In the genomic region with DNA sequence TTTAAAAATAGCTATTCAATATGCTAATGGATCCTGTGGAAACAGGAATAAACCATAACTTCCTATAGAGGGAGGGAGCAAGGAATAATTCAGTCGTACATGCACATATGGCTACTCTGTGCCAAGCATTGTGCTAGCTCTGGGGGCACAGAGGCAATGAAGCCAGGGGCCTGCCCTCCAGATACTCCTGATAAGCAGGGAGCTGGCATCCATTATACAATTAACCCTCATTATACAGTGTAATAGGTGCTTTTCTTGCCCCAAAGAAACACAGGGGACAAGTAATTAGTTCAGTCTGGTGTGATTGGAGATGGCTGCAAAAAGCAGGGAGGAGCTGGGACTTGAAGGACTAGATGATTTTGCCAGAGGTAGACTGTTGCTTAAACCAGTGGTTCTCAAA, we compare ENCODE assay signal across 26 cellular contexts.
"Had no signal": no experiment of that assay in that cellular context is flagged by ENCODE, and none has a peak within 500 bp of the region (broad histone marks: within the 10 kb centered on the region; RNA-seq: fewer than 3 reads in every experiment).

No MANE protein-coding gene starts in this region.

- H3K27ac ChIP-seq: esophagus squamous epithelium, neural progenitor cell, psoas muscle, right lobe of liver, stomach, thyroid gland, vagina had no signal

- FAIRE-seq: endometrium, islet of Langerhans, small intestine had no signal

- ATAC-seq: effector memory CD8-positive, alpha-beta T cell; heart right ventricle; left colon; mucosa of descending colon; psoas muscle; right lobe of liver; stimulated activated effector memory CD8-positive, alpha-beta T cell treated with anti-CD3 and anti-CD28 coated beads, Interleukin-12 subunit alpha, Interleukin-12 subunit beta, amount 100 ng/mL, for 72 hours had no signal

- H3K9ac ChIP-seq: neural progenitor cell had no signal

- DNase-seq: cortex of kidney; effector memory CD8-positive, alpha-beta T cell; erythroblast; esophagus squamous epithelium; foreskin melanocyte; glutamatergic neuron; heart right ventricle; hippocampal formation; left colon; mucosa of descending colon; naive B cell; psoas muscle; right lobe of liver; stimulated activated CD4-positive, alpha-beta T cell treated with anti-CD3 and anti-CD28 coated beads, Interleukin-1b, Interleukin-23, amount 100 ng/mL, for 48 hours; stimulated activated CD4-positive, alpha-beta T cell treated with anti-CD3 and anti-CD28 coated beads, Interleukin-4, amount 100 ng/mL, for 1 hour; stimulated activated naive CD4-positive, alpha-beta T cell treated with Interleukin-2 at 50 U/mL for 16 hours; stomach; thyroid gland; trophoblast cell had no signal

- H3K9me3 ChIP-seq: esophagus squamous epithelium, heart right ventricle, mucosa of descending colon, psoas muscle, right lobe of liver, stomach, thyroid gland, vagina had no signal

- H3K4me3 ChIP-seq: esophagus squamous epithelium, heart right ventricle, lung, mucosa of descending colon, neural progenitor cell, psoas muscle, right lobe of liver, stomach, thyroid gland, vagina had no signal

- H2AFZ ChIP-seq: neural progenitor cell had no signal

- H3K27me3 ChIP-seq: heart right ventricle, neural progenitor cell, right lobe of liver, stomach, thyroid gland, vagina had no signal

- H3K4me2 ChIP-seq: neural progenitor cell had no signal

- H3K36me3 ChIP-seq: esophagus squamous epithelium, heart right ventricle, neural progenitor cell, right lobe of liver, stomach, thyroid gland, vagina had no signal

- H3K4me1 ChIP-seq: esophagus squamous epithelium, psoas muscle, right lobe of liver, stomach, thyroid gland, vagina had no signal
